Comparison of ENCODE assay signal across 1 cellular context in genomic region chr19:7919681-7920519, GRCh38.
TF ChIP-seq lines count a peak whose summit lies in the region.

Gene SNAPC2, plus strand, starts transcription at chr19:7920338. Its CDS starts 29 bp downstream, at chr19:7920367.

TF ChIP-seq in HepG2, 621 proteins besides CTCF, POLR2A, EP300 and RAD21 (continued from another document and continues in another):
- TF ChIP-seq, protein P1, sequence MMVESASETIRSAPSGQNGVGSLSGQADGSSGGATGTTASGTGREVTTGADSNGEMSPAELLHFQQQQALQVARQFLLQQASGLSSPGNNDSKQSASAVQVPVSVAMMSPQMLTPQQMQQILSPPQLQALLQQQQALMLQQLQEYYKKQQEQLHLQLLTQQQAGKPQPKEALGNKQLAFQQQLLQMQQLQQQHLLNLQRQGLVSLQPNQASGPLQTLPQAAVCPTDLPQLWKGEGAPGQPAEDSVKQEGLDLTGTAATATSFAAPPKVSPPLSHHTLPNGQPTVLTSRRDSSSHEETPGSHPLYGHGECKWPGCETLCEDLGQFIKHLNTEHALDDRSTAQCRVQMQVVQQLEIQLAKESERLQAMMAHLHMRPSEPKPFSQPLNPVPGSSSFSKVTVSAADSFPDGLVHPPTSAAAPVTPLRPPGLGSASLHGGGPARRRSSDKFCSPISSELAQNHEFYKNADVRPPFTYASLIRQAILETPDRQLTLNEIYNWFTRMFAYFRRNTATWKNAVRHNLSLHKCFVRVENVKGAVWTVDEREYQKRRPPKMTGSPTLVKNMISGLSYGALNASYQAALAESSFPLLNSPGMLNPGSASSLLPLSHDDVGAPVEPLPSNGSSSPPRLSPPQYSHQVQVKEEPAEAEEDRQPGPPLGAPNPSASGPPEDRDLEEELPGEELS (CRISPR knock-in tag; IDR thresholded peaks at IDR 0.05): peak; percentile 45; the same call in 1 of the 2 replicates
- TF ChIP-seq NFE2L1 (CRISPR knock-in tag; IDR thresholded peaks at IDR 0.05; ENCODE audit: borderline replicate concordance) (no peak), KMT2A (CRISPR knock-in tag; IDR thresholded peaks at IDR 0.05) (no peak), GFI1 (CRISPR knock-in tag; IDR thresholded peaks at IDR 0.05; ENCODE audit: borderline replicate concordance) (no peak), ZNF510 (CRISPR knock-in tag; IDR thresholded peaks at IDR 0.05; ENCODE audit: low read depth) (no peak), HMG20B (CRISPR knock-in tag; conservative IDR thresholded peaks at IDR 0.05) (no peak), TP53 (CRISPR knock-in tag; conservative IDR thresholded peaks at IDR 0.05) (0 out of 2 replicates have a peak, but pooled peaks have one; percentile 53), SPEN (CRISPR knock-in tag; IDR thresholded peaks at IDR 0.05; ENCODE audit: low read depth) (peak; percentile 87), HMG20A (CRISPR knock-in tag; IDR thresholded peaks at IDR 0.05; ENCODE audit: borderline replicate concordance) (no peak), ZFP37 (CRISPR knock-in tag; IDR thresholded peaks at IDR 0.05; ENCODE audit: borderline replicate concordance) (no peak), CENPT (CRISPR knock-in tag; IDR thresholded peaks at IDR 0.05; ENCODE audit: low read depth) (0 out of 2 replicates have a peak, but pooled peaks have one; percentile 42), KLF15 (CRISPR knock-in tag; IDR thresholded peaks at IDR 0.05; ENCODE audit: borderline replicate concordance) (no peak; the same call in 1 of the 2 replicates), ATRX (CRISPR knock-in tag; IDR thresholded peaks at IDR 0.05; ENCODE audit: borderline replicate concordance) (no peak), TAF1 (CRISPR knock-in tag; IDR thresholded peaks at IDR 0.05) (no peak; the same call in none of the 2 replicates), ZSCAN31 (CRISPR knock-in tag; IDR thresholded peaks at IDR 0.05; ENCODE audit: low read depth) (no peak), ZNF276 (CRISPR knock-in tag; IDR thresholded peaks at IDR 0.05; ENCODE audit: low read depth) (peak; percentile 46; the same call in 1 of the 2 replicates), ZNF33B (CRISPR knock-in tag; IDR thresholded peaks at IDR 0.05) (no peak; the same call in 1 of the 2 replicates), POLR2AphosphoS5 (IDR thresholded peaks at IDR 0.05; ENCODE audit: low read depth, low read length) (peak; percentile 87), ZBTB7B (CRISPR knock-in tag; IDR thresholded peaks at IDR 0.05) (peak; percentile 95), ZNF790 (CRISPR knock-in tag; IDR thresholded peaks at IDR 0.05; ENCODE audit: borderline replicate concordance) (no peak), REL (CRISPR knock-in tag; conservative IDR thresholded peaks at IDR 0.05) (0 out of 2 replicates have a peak, but pooled peaks have one; percentile 61), MYC (CRISPR knock-in tag; IDR thresholded peaks at IDR 0.05; ENCODE audit: borderline replicate concordance) (peak; percentile 70; the same call in 1 of the 2 replicates), ZNF773 (CRISPR knock-in tag; IDR thresholded peaks at IDR 0.05; ENCODE audit: borderline replicate concordance) (no peak; the same call in 1 of the 2 replicates)
- TF ChIP-seq, protein P2, sequence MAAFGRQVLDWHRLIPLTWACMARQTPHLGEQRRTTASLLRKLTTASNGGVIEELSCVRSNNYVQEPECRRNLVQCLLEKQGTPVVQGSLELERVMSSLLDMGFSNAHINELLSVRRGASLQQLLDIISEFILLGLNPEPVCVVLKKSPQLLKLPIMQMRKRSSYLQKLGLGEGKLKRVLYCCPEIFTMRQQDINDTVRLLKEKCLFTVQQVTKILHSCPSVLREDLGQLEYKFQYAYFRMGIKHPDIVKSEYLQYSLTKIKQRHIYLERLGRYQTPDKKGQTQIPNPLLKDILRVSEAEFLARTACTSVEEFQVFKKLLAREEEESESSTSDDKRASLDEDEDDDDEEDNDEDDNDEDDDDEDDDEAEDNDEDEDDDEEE (CRISPR knock-in tag; IDR thresholded peaks at IDR 0.05): no peak
- TF ChIP-seq, protein P3, sequence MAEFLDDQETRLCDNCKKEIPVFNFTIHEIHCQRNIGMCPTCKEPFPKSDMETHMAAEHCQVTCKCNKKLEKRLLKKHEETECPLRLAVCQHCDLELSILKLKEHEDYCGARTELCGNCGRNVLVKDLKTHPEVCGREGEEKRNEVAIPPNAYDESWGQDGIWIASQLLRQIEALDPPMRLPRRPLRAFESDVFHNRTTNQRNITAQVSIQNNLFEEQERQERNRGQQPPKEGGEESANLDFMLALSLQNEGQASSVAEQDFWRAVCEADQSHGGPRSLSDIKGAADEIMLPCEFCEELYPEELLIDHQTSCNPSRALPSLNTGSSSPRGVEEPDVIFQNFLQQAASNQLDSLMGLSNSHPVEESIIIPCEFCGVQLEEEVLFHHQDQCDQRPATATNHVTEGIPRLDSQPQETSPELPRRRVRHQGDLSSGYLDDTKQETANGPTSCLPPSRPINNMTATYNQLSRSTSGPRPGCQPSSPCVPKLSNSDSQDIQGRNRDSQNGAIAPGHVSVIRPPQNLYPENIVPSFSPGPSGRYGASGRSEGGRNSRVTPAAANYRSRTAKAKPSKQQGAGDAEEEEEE (CRISPR knock-in tag; IDR thresholded peaks at IDR 0.05; ENCODE audit: borderline replicate concordance): no peak; the same call in 1 of the 2 replicates
- TF ChIP-seq, protein P4, sequence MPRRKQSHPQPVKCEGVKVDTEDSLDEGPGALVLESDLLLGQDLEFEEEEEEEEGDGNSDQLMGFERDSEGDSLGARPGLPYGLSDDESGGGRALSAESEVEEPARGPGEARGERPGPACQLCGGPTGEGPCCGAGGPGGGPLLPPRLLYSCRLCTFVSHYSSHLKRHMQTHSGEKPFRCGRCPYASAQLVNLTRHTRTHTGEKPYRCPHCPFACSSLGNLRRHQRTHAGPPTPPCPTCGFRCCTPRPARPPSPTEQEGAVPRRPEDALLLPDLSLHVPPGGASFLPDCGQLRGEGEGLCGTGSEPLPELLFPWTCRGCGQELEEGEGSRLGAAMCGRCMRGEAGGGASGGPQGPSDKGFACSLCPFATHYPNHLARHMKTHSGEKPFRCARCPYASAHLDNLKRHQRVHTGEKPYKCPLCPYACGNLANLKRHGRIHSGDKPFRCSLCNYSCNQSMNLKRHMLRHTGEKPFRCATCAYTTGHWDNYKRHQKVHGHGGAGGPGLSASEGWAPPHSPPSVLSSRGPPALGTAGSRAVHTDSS (CRISPR knock-in tag; conservative IDR thresholded peaks at IDR 0.05): no peak
- TF ChIP-seq, protein P5, sequence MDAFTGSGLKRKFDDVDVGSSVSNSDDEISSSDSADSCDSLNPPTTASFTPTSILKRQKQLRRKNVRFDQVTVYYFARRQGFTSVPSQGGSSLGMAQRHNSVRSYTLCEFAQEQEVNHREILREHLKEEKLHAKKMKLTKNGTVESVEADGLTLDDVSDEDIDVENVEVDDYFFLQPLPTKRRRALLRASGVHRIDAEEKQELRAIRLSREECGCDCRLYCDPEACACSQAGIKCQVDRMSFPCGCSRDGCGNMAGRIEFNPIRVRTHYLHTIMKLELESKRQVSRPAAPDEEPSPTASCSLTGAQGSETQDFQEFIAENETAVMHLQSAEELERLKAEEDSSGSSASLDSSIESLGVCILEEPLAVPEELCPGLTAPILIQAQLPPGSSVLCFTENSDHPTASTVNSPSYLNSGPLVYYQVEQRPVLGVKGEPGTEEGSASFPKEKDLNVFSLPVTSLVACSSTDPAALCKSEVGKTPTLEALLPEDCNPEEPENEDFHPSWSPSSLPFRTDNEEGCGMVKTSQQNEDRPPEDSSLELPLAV (CRISPR knock-in tag; conservative IDR thresholded peaks at IDR 0.05; ENCODE audit: low read depth): no peak
- TF ChIP-seq, protein P6, sequence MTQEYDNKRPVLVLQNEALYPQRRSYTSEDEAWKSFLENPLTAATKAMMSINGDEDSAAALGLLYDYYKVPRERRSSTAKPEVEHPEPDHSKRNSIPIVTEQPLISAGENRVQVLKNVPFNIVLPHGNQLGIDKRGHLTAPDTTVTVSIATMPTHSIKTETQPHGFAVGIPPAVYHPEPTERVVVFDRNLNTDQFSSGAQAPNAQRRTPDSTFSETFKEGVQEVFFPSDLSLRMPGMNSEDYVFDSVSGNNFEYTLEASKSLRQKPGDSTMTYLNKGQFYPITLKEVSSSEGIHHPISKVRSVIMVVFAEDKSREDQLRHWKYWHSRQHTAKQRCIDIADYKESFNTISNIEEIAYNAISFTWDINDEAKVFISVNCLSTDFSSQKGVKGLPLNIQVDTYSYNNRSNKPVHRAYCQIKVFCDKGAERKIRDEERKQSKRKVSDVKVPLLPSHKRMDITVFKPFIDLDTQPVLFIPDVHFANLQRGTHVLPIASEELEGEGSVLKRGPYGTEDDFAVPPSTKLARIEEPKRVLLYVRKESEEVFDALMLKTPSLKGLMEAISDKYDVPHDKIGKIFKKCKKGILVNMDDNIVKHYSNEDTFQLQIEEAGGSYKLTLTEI (CRISPR knock-in tag; conservative IDR thresholded peaks at IDR 0.05): no peak
- TF ChIP-seq, protein P7, sequence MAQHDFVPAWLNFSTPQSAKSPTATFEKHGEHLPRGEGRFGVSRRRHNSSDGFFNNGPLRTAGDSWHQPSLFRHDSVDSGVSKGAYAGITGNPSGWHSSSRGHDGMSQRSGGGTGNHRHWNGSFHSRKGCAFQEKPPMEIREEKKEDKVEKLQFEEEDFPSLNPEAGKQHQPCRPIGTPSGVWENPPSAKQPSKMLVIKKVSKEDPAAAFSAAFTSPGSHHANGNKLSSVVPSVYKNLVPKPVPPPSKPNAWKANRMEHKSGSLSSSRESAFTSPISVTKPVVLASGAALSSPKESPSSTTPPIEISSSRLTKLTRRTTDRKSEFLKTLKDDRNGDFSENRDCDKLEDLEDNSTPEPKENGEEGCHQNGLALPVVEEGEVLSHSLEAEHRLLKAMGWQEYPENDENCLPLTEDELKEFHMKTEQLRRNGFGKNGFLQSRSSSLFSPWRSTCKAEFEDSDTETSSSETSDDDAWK (CRISPR knock-in tag; IDR thresholded peaks at IDR 0.05): no peak
- TF ChIP-seq, protein P8, sequence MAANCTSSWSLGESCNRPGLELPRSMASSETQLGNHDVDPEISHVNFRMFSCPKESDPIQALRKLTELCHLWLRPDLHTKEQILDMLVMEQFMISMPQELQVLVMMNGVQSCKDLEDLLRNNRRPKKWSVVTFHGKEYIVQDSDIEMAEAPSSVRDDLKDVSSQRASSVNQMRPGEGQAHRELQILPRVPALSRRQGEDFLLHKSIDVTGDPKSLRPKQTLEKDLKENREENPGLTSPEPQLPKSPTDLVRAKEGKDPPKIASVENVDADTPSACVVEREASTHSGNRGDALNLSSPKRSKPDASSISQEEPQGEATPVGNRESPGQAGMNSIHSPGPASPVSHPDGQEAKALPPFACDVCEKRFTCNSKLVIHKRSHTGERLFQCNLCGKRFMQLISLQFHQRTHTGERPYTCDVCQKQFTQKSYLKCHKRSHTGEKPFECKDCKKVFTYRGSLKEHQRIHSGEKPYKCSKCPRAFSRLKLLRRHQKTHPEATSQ (CRISPR knock-in tag; IDR thresholded peaks at IDR 0.05; ENCODE audit: borderline replicate concordance): no peak
- TF ChIP-seq, protein P9, sequence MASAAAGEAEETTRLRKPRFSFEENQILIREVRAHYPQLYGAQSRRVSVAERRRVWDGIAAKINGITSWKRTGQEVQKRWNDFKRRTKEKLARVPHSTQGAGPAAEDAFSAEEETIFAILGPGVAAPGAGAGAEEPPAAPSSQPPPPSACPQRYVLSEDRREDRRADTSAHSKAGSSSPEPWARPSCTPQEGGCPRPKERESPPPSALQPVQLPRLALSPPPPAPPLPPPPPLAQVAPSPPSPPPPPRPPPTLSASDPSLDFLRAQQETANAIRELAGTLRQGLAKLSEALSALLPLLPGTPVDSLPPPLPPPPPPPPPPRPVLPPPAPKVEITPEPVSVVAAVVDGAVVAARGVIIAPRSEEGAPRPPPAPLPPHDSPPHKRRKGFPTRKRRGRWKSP (CRISPR knock-in tag; IDR thresholded peaks at IDR 0.05): peak; percentile 75; the same call in 1 of the 2 replicates
- TF ChIP-seq, protein P10, sequence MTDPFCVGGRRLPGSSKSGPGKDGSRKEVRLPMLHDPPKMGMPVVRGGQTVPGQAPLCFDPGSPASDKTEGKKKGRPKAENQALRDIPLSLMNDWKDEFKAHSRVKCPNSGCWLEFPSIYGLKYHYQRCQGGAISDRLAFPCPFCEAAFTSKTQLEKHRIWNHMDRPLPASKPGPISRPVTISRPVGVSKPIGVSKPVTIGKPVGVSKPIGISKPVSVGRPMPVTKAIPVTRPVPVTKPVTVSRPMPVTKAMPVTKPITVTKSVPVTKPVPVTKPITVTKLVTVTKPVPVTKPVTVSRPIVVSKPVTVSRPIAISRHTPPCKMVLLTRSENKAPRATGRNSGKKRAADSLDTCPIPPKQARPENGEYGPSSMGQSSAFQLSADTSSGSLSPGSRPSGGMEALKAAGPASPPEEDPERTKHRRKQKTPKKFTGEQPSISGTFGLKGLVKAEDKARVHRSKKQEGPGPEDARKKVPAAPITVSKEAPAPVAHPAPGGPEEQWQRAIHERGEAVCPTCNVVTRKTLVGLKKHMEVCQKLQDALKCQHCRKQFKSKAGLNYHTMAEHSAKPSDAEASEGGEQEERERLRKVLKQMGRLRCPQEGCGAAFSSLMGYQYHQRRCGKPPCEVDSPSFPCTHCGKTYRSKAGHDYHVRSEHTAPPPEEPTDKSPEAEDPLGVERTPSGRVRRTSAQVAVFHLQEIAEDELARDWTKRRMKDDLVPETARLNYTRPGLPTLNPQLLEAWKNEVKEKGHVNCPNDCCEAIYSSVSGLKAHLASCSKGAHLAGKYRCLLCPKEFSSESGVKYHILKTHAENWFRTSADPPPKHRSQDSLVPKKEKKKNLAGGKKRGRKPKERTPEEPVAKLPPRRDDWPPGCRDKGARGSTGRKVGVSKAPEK (CRISPR knock-in tag; IDR thresholded peaks at IDR 0.05; ENCODE audit: borderline replicate concordance): no peak
